8 cellular contexts compared by ENCODE assay signal in the genomic region with DNA sequence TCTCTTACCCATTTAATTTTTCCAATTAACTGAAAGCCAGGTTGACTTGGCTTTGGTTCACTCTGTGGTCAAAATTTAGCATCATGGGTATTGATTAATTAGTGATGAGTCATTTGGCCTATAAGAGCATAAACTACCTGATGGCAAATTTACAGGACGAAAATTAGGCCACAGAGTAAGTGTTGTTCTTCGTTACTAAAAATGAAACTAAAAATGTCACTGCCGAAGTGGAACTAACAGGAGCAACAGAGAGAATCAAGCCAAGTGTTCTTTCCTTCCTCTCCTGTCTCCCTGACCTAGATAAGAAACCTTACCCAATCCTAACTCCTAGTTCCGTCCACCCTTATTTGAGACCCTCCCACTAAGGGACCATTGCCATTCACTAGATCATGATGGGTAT.
DNase-seq lines count a peak whose midpoint lies in the region; ATAC-seq, FAIRE-seq and TF ChIP-seq lines count a peak whose summit lies in the region.

No MANE protein-coding gene starts in this region.

- no peak for TF ChIP-seq POLR2A in GM12892 (IDR thresholded peaks at IDR 0.05; ENCODE audit: low read depth, low read length)

- H3K4me1 ChIP-seq in Karpas-422 (ENCODE audit: low read length) (no peaks in the 10 kb centered on the region), parathyroid adenoma (no peaks in the 10 kb centered on the region)

- H3K9me3 Mint-ChIP-seq in central memory CD8-positive, alpha-beta T cell: no peaks in the 10 kb centered on the region

- H2AFZ ChIP-seq in Karpas-422 (ENCODE audit: low read length) (no peak overlapping the region), parathyroid adenoma (peak overlapping the region; percentile 16)

- peak overlapping the region; percentile 58 for H3K27ac Mint-ChIP-seq in central memory CD8-positive, alpha-beta T cell (ENCODE audit: low read depth)

- DNase-seq in GM12892 (ENCODE audit: insufficient read length) (no peak), Karpas-422 (no peak), nucleus accumbens (lab: John Stamatoyannopoulos, UW) (no peak), NCI-H1417 treated with DMSO at 0.1 percent for 48 hours (lab: John Stamatoyannopoulos, UW) (no peak), dedifferentiated amniotic fluid mesenchymal stem cell (ENCODE audit: extremely low spot score) (no peak)
- no peak for DNase-seq in central memory CD8-positive, alpha-beta T cell (ENCODE audit: low spot score in 2 of 2)

- H3K4me3 ChIP-seq in Karpas-422 (ENCODE audit: low read length) (peak overlapping the region; percentile 21), parathyroid adenoma (ENCODE audit: low read depth, low read length) (no peak overlapping the region)

- no peak overlapping the region for H3K9ac ChIP-seq in Karpas-422 (ENCODE audit: low read length)
- no peak overlapping the region for H3K9ac ChIP-seq in parathyroid adenoma

- H3K27ac ChIP-seq in Karpas-422 (ENCODE audit: low read length) (no peak overlapping the region), parathyroid adenoma (no peak overlapping the region)

- H3K4me1 Mint-ChIP-seq in central memory CD8-positive, alpha-beta T cell: peaks cover 25% of the 10 kb centered on the region

- peaks cover 10% of the 10 kb centered on the region for H3K27me3 Mint-ChIP-seq in central memory CD8-positive, alpha-beta T cell

- peaks cover 1% of the 10 kb centered on the region for H3K36me3 Mint-ChIP-seq in central memory CD8-positive, alpha-beta T cell (ENCODE audit: insufficient read depth)

- TF ChIP-seq CTCF in parathyroid adenoma (IDR thresholded peaks at IDR 0.05): no peak

- peak; percentile 91 for FAIRE-seq in GM12892 (lab: Jason Lieb, UNC)

- H3K27me3 ChIP-seq in Karpas-422 (ENCODE audit: low read length) (no peaks in the 10 kb centered on the region), parathyroid adenoma (ENCODE audit: control insufficient read depth, insufficient read depth, low read length) (no peaks in the 10 kb centered on the region)

- H3K4me2 ChIP-seq in Karpas-422 (ENCODE audit: low read depth, low read length, poor library complexity, severe bottlenecking) (peak overlapping the region; percentile 54), parathyroid adenoma (ENCODE audit: low read length) (peak overlapping the region; percentile 22)

- peak; percentile 88 for ATAC-seq in GM21619 (IDR thresholded peaks at IDR 0.05; ENCODE audit: unreplicated experiment)
- peak; percentile 14 for ATAC-seq in central memory CD8-positive, alpha-beta T cell (replicated peaks; ENCODE audit: extremely low read depth, poor library complexity, severe bottlenecking)

- H3K36me3 ChIP-seq in Karpas-422 (ENCODE audit: insufficient read depth, low read length) (no peaks in the 10 kb centered on the region), parathyroid adenoma (ENCODE audit: control insufficient read depth, insufficient read depth, low read length) (no peaks in the 10 kb centered on the region)

- no peaks in the 10 kb centered on the region for H4K20me1 ChIP-seq in Karpas-422 (ENCODE audit: insufficient read depth, low read depth, low read length)

- H3K9me2 ChIP-seq in Karpas-422 (replicated peaks; ENCODE audit: insufficient read depth, low read length): no peaks in the 10 kb centered on the region

- H3K4me3 Mint-ChIP-seq in central memory CD8-positive, alpha-beta T cell: peak overlapping the region; percentile 56

- H3K9me3 ChIP-seq in Karpas-422 (ENCODE audit: low read length): no peaks in the 10 kb centered on the region
- H3K9me3 ChIP-seq in parathyroid adenoma (ENCODE audit: control insufficient read depth, low read length): no peaks in the 10 kb centered on the region

- H3K79me2 ChIP-seq in Karpas-422 (ENCODE audit: low read length) (no peaks in the 10 kb centered on the region), parathyroid adenoma (no peaks in the 10 kb centered on the region)
